20 cellular contexts compared by ENCODE assay signal in genomic region chr12:42767998-42768397, GRCh38.
"Had no signal": no experiment of that assay in that cellular context is flagged by ENCODE, and none has a peak within 500 bp of the region (broad histone marks: within the 10 kb centered on the region; RNA-seq: fewer than 3 reads in every experiment).

No MANE protein-coding gene starts in this region.

- H3K4me1 ChIP-seq: colonic mucosa, foreskin keratinocyte, gastroesophageal sphincter, left lung, lower lobe of right lung had no signal

- H3K4me3 ChIP-seq: colonic mucosa, gastroesophageal sphincter, heart right ventricle, left lung, lower lobe of right lung had no signal

- H3K9me3 ChIP-seq: colonic mucosa, lower lobe of right lung had no signal

- ATAC-seq: effector memory CD8-positive, alpha-beta T cell; esophagus mucosa; foreskin keratinocyte; gastroesophageal sphincter; heart right ventricle; left cardiac atrium; left lung; left ventricle myocardium superior; lower lobe of right lung had no signal

- H3K27ac ChIP-seq: colonic mucosa, epithelial cell of prostate, foreskin keratinocyte, gastroesophageal sphincter, left lung, lower lobe of right lung had no signal

- H3K36me3 ChIP-seq: colonic mucosa, gastroesophageal sphincter, heart right ventricle, left lung, lower lobe of right lung had no signal

- H3K27me3 ChIP-seq: colonic mucosa, foreskin keratinocyte, gastroesophageal sphincter, heart right ventricle, left lung had no signal

- DNase-seq: colonic mucosa; cortex of kidney; effector CD8-positive, alpha-beta T cell; effector memory CD8-positive, alpha-beta T cell; endodermal cell; erythroblast; foreskin keratinocyte; glutamatergic neuron; head of caudate nucleus; heart right ventricle; hippocampal formation; left cardiac atrium; left lung; left ventricle myocardium superior; lower lobe of right lung; mesenchymal stem cell; midbrain had no signal
